ENCODE assay signal across 1 cellular context in the genomic region with DNA sequence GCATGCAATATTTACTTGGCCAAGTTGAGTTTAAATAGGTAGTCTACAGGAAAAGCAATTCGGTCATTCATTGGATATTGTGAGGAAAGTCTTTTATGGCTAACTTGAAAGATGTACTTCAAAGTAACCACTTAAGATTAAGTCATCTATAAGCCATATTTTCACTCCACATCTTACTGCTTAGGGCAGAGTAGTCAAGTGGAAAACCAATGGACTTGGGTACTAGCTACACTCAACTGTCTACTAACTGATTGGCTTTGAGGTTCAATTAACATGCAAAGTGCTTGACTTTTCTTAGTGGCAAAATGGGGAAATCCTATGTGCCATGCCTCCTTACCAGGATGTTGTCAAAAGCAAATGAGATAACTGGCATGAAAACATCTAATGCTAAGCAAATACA.
A peak's percentile ranks its signal among the peaks of the same experiment; 100 is the strongest.
TF ChIP-seq lines count a peak whose summit lies in the region.

No MANE protein-coding gene starts in this region.

TF ChIP-seq in GM12878, 131 proteins besides CTCF, POLR2A, EP300 and RAD21:
- TF ChIP-seq RUNX3 (IDR thresholded peaks at IDR 0.05; ENCODE audit: low read length) (peak; percentile 42; the same call in 1 of the 2 replicates), BCL11A (IDR thresholded peaks at IDR 0.05; ENCODE audit: low read depth, low read length) (0 out of 2 replicates have a peak, but pooled peaks have one; percentile 18)
- TF ChIP-seq, protein P1, sequence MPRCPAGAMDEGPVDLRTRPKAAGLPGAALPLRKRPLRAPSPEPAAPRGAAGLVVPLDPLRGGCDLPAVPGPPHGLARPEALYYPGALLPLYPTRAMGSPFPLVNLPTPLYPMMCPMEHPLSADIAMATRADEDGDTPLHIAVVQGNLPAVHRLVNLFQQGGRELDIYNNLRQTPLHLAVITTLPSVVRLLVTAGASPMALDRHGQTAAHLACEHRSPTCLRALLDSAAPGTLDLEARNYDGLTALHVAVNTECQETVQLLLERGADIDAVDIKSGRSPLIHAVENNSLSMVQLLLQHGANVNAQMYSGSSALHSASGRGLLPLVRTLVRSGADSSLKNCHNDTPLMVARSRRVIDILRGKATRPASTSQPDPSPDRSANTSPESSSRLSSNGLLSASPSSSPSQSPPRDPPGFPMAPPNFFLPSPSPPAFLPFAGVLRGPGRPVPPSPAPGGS (IDR thresholded peaks at IDR 0.05; ENCODE audit: borderline replicate concordance, insufficient read depth, low read depth, low read length, poor library complexity, severe bottlenecking): no peak
